ENCODE assay signal across 31 cellular contexts in the genomic region with DNA sequence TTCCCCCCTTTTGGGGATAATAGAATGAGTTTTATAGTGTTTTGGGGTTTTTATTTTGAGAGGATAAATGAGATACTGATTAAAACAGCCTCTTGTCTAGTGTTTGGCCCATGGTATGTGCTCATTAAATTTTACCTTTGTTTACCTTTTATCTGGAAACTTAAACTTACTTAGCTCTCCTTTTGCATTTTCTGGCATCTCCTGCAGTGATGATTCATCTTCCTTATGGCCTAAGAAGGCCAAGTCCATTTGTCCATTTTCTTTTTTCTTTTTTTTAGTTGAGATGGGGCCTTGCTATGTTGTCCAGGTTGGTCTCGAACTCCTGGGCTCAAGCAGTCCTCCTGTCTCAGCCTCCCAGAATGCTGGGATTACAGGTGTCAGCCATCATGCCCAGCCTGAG.
"Had no signal": no experiment of that assay in that cellular context is flagged by ENCODE, and none has a peak within 500 bp of the region (broad histone marks: within the 10 kb centered on the region; RNA-seq: fewer than 3 reads in every experiment).

No MANE protein-coding gene starts in this region.

- H3K4me2 ChIP-seq: hepatocyte had no signal

- H3K36me3 ChIP-seq: ascending aorta, breast epithelium, cardiac muscle cell, esophagus muscularis mucosa, heart right ventricle had no signal

- H3K9me3 ChIP-seq: ascending aorta, breast epithelium, esophagus muscularis mucosa, heart right ventricle had no signal

- H3K4me3 ChIP-seq: ascending aorta, breast epithelium, cardiac muscle cell, coronary artery, dorsolateral prefrontal cortex, esophagus muscularis mucosa, heart right ventricle, hepatocyte had no signal

- ATAC-seq: activated naive CD4-positive, alpha-beta T cell treated with anti-CD3 and anti-CD28 coated beads, Interleukin-2, amount 50 U/mL, for 72 hours; activated T-cell treated with anti-CD3 and anti-CD28 coated beads, Interleukin-2, amount 50 U/mL, for 72 hours; T-helper 17 cell; WTC11 had no signal

- H3K27ac ChIP-seq: ascending aorta, breast epithelium, cardiac muscle cell, esophagus muscularis mucosa, hepatocyte, VCaP had no signal

- H3K4me1 ChIP-seq: ascending aorta, breast epithelium had no signal

- H2AFZ ChIP-seq: hepatocyte had no signal

- H3K27me3 ChIP-seq: ascending aorta, breast epithelium, cardiac muscle cell, dorsolateral prefrontal cortex, esophagus muscularis mucosa, hepatocyte had no signal

- DNase-seq: activated CD4-positive, alpha-beta memory T cell treated with anti-CD3 and anti-CD28 coated beads, Interleukin-2, amount 10 ng/mL, durations not matched to agents 7 days and 5 days; activated CD4-positive, alpha-beta T cell treated with anti-CD3 and anti-CD28 coated beads for 1 hour; activated CD4-positive, alpha-beta T cell treated with anti-CD3 and anti-CD28 coated beads for 4 hours; activated CD4-positive, alpha-beta T cell treated with anti-CD3 and anti-CD28 coated beads, Interleukin-2, amount 10 ng/mL, durations not matched to agents 7 days and 5 days; activated CD4-positive, alpha-beta T cell treated with anti-CD3 and anti-CD28 coated beads, Interleukin-2, amount 50 U/mL, for 4 hours; activated CD8-positive, alpha-beta memory T cell treated with anti-CD3 and anti-CD28 coated beads, Interleukin-2, amount 50 U/mL, for 48 hours; activated naive CD4-positive, alpha-beta T cell treated with anti-CD3 and anti-CD28 coated beads, Interleukin-2, amount 10 ng/mL, durations not matched to agents 7 days and 5 days; activated naive CD8-positive, alpha-beta T cell treated with anti-CD3 and anti-CD28 coated beads, Interleukin-2, amount 10 ng/mL, durations not matched to agents 7 days and 5 days; activated T-cell treated with anti-CD3 and anti-CD28 coated beads for 4 hours; activated T-cell treated with anti-CD3 and anti-CD28 coated beads, Interleukin-2, amount 50 U/mL, for 24 hours; activated T-cell treated with anti-CD3 and anti-CD28 coated beads, Interleukin-2, amount 50 U/mL, for 72 hours; central memory CD4-positive, alpha-beta T cell; cerebellar nuclear complex; dorsolateral prefrontal cortex; effector memory CD4-positive, alpha-beta T cell; endodermal cell; erythroblast; heart right ventricle; T-helper 1 cell; T-helper 17 cell had no signal

- FAIRE-seq: frontal cortex, TTC549 had no signal

- H3K79me2 ChIP-seq: hepatocyte had no signal
